16 cellular contexts compared by ENCODE assay signal in genomic region chr6:35638679-35639078, GRCh38. TPM values are rescaled to one million over a fixed set of nuclear protein-coding genes. Genes with fewer than 3 reads are reported as not detected.
"Had no signal": no experiment of that assay in that cellular context is flagged by ENCODE, and none has a peak within 500 bp of the region (broad histone marks: within the 10 kb centered on the region; RNA-seq: fewer than 3 reads in every experiment).

No MANE protein-coding gene starts in this region.

- H3K4me1 Mint-ChIP-seq: activated B cell treated with CpG ODN at 0.5 μM for 24 hours had no signal

- DNase-seq: activated B cell treated with CpG ODN at 0.5 μM for 24 hours; activated CD4-positive, alpha-beta T cell treated with anti-CD3 and anti-CD28 coated beads, Interleukin-2, amount 10 ng/mL, durations not matched to agents 7 days and 5 days; activated gamma-delta T cell treated with Interleukin-2 at 50 U/mL for 16 hours; activated T-cell treated with anti-CD3 and anti-CD28 coated beads, Interleukin-2, amount 50 U/mL, for 48 hours; hippocampal formation; left ventricle myocardium superior; nucleus accumbens; posterior cingulate gyrus; SJCRH30; small intestine; stimulated activated CD4-positive, alpha-beta T cell treated with anti-CD3 and anti-CD28 coated beads, Interleukin-4, amount 100 ng/mL, for 24 hours; stimulated activated naive CD8-positive, alpha-beta T cell treated with anti-CD3 and anti-CD28 coated beads, Interleukin-15, Interleukin-2, amounts not matched to agents 100 U/mL and 50 U/mL, for 24 hours had no signal

- H3K9me3 Mint-ChIP-seq: activated B cell treated with CpG ODN at 0.5 μM for 24 hours; activated CD4-positive, alpha-beta T cell treated with anti-CD3 and anti-CD28 coated beads, Interleukin-2, amount 10 ng/mL, durations not matched to agents 7 days and 5 days; memory B cell; nephron had no signal

- H3K27me3 ChIP-seq: cardiac muscle cell, right atrium auricular region, SJCRH30 had no signal

- H3K4me1 ChIP-seq: SJCRH30 had no signal

- ATAC-seq: left ventricle myocardium superior; stimulated activated naive CD8-positive, alpha-beta T cell treated with anti-CD3 and anti-CD28 coated beads, Interleukin-15, Interleukin-2, amounts not matched to agents 100 U/mL and 50 U/mL, for 24 hours had no signal

- H3K9me3 ChIP-seq: right atrium auricular region, SJCRH30 had no signal

- H3K36me3 ChIP-seq: SJCRH30 had no signal

- H3K27ac ChIP-seq: cardiac muscle cell, right atrium auricular region, SJCRH30 had no signal

- H3K4me3 ChIP-seq: cardiac muscle cell, right atrium auricular region, SJCRH30 had no signal

- H3K27me3 Mint-ChIP-seq: activated B cell treated with CpG ODN at 0.5 μM for 24 hours; activated CD4-positive, alpha-beta T cell treated with anti-CD3 and anti-CD28 coated beads, Interleukin-2, amount 10 ng/mL, durations not matched to agents 7 days and 5 days; memory B cell had no signal

- H3K4me3 Mint-ChIP-seq: activated B cell treated with CpG ODN at 0.5 μM for 24 hours; activated CD4-positive, alpha-beta T cell treated with anti-CD3 and anti-CD28 coated beads, Interleukin-2, amount 10 ng/mL, durations not matched to agents 7 days and 5 days; memory B cell; nephron had no signal

- H3K27ac Mint-ChIP-seq: activated B cell treated with CpG ODN at 0.5 μM for 24 hours; activated CD4-positive, alpha-beta T cell treated with anti-CD3 and anti-CD28 coated beads, Interleukin-2, amount 10 ng/mL, durations not matched to agents 7 days and 5 days; memory B cell; nephron had no signal

RNA-seq across cellular contexts. Expression of gene FKBP5, which starts 50.0 kb away (rescaled TPM):
- total RNA-seq: SJCRH30 had no signal
